11 cellular contexts compared by ENCODE assay signal in genomic region chr2:6772366-6772710, GRCh38.
DNase-seq lines count a peak whose midpoint lies in the region; TF ChIP-seq lines count a peak whose summit lies in the region.
"Had no signal": no experiment of that assay in that cellular context is flagged by ENCODE, and none has a peak within 500 bp of the region (broad histone marks: within the 10 kb centered on the region; RNA-seq: fewer than 3 reads in every experiment).

No MANE protein-coding gene starts in this region.

- DNase-seq in ELF-1 (ENCODE audit: low read depth, low spot score) (peak; percentile 80), NCI-H146 treated with DMSO at 0.1 percent for 48 hours (lab: John Stamatoyannopoulos, UW; ENCODE audit: unreplicated experiment) (peak; percentile 92), astrocyte of the spinal cord (ENCODE audit: low read depth, low spot score) (peak; percentile 5), neural crest cell (ENCODE audit: low read depth, low spot score) (peak; percentile 42), SKM-1 treated with dmso at 0.1 percent for 144 hours (lab: John Stamatoyannopoulos, UW; ENCODE audit: unreplicated experiment) (no peak), NCI-H774 (lab: John Stamatoyannopoulos, UW) (no peak)
- DNase-seq in stimulated activated CD4-positive, alpha-beta T cell treated with anti-CD3 and anti-CD28 coated beads, Interleukin-4, amount 100 ng/mL, for 1 hour, result no peak
- DNase-seq: activated T-cell treated with anti-CD3 and anti-CD28 coated beads for 4 hours, EL, GOT3 had no signal

- peaks cover 34% of the 10 kb centered on the region for H3K4me1 Mint-ChIP-seq in neural crest cell

- TF ChIP-seq CTCF in astrocyte of the spinal cord (IDR thresholded peaks at IDR 0.05; ENCODE audit: low read depth, low read length), result no peak
- no peak for TF ChIP-seq CTCF in neural crest cell (conservative IDR thresholded peaks at IDR 0.05)

- H3K4me3 ChIP-seq in astrocyte of the spinal cord (ENCODE audit: low read depth, low read length), result no peak overlapping the region
- H3K4me3 ChIP-seq: ascending aorta had no signal

- in situ Hi-C loops in astrocyte of the spinal cord (cut with HindIII; ENCODE audit: low sequenced_read_pairs), result no loop called here

- peak overlapping the region; percentile 65 for H3K27ac Mint-ChIP-seq in neural crest cell (ENCODE audit: unreplicated experiment)

- peak overlapping the region; percentile 73 for H3K4me3 Mint-ChIP-seq in neural crest cell

- H3K27me3 Mint-ChIP-seq in neural crest cell (ENCODE audit: low read depth), result no peaks in the 10 kb centered on the region

- H3K36me3 Mint-ChIP-seq in neural crest cell (ENCODE audit: low read depth), result no peaks in the 10 kb centered on the region

- H3K9me3 Mint-ChIP-seq in neural crest cell, result no peaks in the 10 kb centered on the region

Comparison
In these comparisons a context has a peak if more than half of its experiments do, and no peak if none do; other contexts are left out.
1. DNase-seq: peak in ELF-1 (single experiment), NCI-H146 treated with DMSO at 0.1 percent for 48 hours (single experiment), astrocyte of the spinal cord (single experiment) and neural crest cell (single experiment); none in SKM-1 treated with dmso at 0.1 percent for 144 hours (single experiment), stimulated activated CD4-positive, alpha-beta T cell treated with anti-CD3 and anti-CD28 coated beads, Interleukin-4, amount 100 ng/mL, for 1 hour (single experiment) and NCI-H774 (single experiment).